Comparison of ENCODE assay signal across 7 cellular contexts in the genomic region with DNA sequence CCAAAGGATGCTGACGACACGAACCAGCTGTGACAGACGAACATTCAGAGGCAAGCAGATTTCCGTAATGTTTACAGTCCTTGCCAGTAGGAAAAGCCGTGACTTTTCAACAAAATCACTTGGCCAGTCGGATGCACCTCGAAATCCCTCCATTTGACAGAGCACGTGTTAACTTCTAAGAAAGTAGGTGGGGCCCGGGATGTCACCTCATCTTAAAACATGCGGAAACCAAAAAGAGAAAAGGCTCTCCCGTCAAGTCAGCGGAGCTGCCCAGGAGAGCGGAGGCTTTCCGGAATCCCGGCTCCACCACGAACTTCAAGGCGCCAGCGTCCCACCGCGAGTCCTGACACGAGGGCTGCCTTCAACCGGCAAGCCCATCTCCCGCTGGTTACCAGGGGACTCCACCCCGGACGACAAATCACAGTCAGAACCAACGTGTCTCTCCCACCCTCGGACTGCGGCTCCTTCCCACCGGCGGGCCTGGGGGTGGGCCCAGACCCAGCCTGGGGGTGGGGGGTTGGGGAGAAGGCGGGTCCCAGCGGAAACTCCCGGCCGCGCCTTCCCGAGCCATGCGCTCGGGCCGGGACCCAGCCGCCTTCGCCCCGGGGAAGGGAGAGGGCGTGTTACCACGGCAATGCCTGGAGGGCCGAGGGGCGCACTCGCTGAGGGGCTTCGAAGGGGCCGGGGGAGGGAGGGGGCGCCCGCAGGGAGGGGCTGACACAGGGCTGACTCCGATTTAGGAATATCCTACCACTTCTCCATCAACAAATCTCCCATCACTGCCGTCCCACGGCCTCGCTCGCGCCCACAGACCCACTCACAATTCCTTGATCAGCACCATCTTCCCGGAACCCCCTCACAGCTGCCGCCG. TPM values are rescaled to one million over a fixed set of nuclear protein-coding genes. Genes with fewer than 3 reads are reported as not detected.
DNase-seq lines count a peak whose midpoint lies in the region; ATAC-seq and TF ChIP-seq lines count a peak whose summit lies in the region.

No MANE protein-coding gene starts in this region.

- WGBS in gastroesophageal sphincter (ENCODE audit: low coverage in 1 of 2), 2 donors: 1 to 2% methylated on average over 9 to 17 of the region's 60 CpGs

- peak; percentile 30 for ATAC-seq in GM18498 (IDR thresholded peaks at IDR 0.05; ENCODE audit: unreplicated experiment)
- peak; percentile 41 for ATAC-seq in HG03045 (IDR thresholded peaks at IDR 0.05; ENCODE audit: unreplicated experiment)
- peak; percentile 39 for ATAC-seq in gastroesophageal sphincter
- peak; percentile 79 for ATAC-seq in omental fat pad (ENCODE audit: low FRiP score)

- H3K4me3 ChIP-seq in gastroesophageal sphincter: peak overlapping the region; percentile 87 to 100

- H3K9me3 ChIP-seq in gastroesophageal sphincter: no peaks in the 10 kb centered on the region

- no peaks in the 10 kb centered on the region for H3K27me3 ChIP-seq in gastroesophageal sphincter

- TF ChIP-seq POLR2A in gastroesophageal sphincter (IDR thresholded peaks at IDR 0.05): peak in 1 of 2 donors; percentile 45

- POLR2A ChIA-PET in RWPE1 (lab: Yijun Ruan, JAX; ENCODE audit: low non-redundant PET): interaction anchor here (0.7 kb wide), 1 partner anchor 21 kb away, joined by 4 read pairs; no protein-coding TSS in a partner anchor

- no peak for TF ChIP-seq EP300 in gastroesophageal sphincter (IDR thresholded peaks at IDR 0.05)

- DNase-seq in RWPE1 (ENCODE audit: low spot score): peak; percentile 52
- peak; percentile 30 for DNase-seq in activated gamma-delta T cell treated with anti-CD3 and anti-CD28 coated beads, Interleukin-2, amount 50 U/mL, for 16 hours (ENCODE audit: low read depth)
- DNase-seq in omental fat pad (ENCODE audit: low spot score): peak; percentile 34
- DNase-seq in substantia nigra (lab: John Stamatoyannopoulos, UW): peak in 37 of 49 donors; percentile 17 to 65 (median 42)

- peaks cover 0 to 11% of the 10 kb centered on the region in 2 donors for H3K36me3 ChIP-seq in gastroesophageal sphincter

- CTCF ChIA-PET in RWPE1 (lab: Yijun Ruan, JAX): interaction anchor here (0.7 kb wide), 1 partner anchor 452 kb away, joined by 5 read pairs; no protein-coding TSS in a partner anchor

- no peak for TF ChIP-seq CTCF in RWPE1 (conservative IDR thresholded peaks at IDR 0.05; ENCODE audit: low read depth)
- no peak for TF ChIP-seq CTCF in gastroesophageal sphincter (IDR thresholded peaks at IDR 0.05)
- no peak for TF ChIP-seq CTCF in omental fat pad (IDR thresholded peaks at IDR 0.05)

- peaks cover 10 to 71% (median 20%) of the 10 kb centered on the region in 3 donors for H3K4me1 ChIP-seq in gastroesophageal sphincter

- H3K27ac ChIP-seq in RWPE1 (peak overlapping the region; percentile 94), gastroesophageal sphincter (peak overlapping the region; percentile 82 to 98 (median 96)), substantia nigra (ENCODE audit: low read depth, low read length, poor library complexity, severe bottlenecking) (peak overlapping the region; percentile 84)

RNA-seq across cellular contexts. Expression of a gene that starts 0.5 kb away (rescaled TPM):
- 100 to 1,000 TPM in 1 of 4 donors, 10 to 100 TPM in 3; 62.8 to 103 (median 96.6) TPM for total RNA-seq in gastroesophageal sphincter
- total RNA-seq in omental fat pad: 10 to 100 TPM; 49.2 to 95.0 (median 75.6) TPM

Comparison
In these comparisons a context has a peak if more than half of its experiments do, and no peak if none do; other contexts are left out.
1. Peak in every context shown above with its lines: DNase-seq, ATAC-seq, H3K4me3 ChIP-seq and H3K27ac ChIP-seq.